In the genomic region with DNA sequence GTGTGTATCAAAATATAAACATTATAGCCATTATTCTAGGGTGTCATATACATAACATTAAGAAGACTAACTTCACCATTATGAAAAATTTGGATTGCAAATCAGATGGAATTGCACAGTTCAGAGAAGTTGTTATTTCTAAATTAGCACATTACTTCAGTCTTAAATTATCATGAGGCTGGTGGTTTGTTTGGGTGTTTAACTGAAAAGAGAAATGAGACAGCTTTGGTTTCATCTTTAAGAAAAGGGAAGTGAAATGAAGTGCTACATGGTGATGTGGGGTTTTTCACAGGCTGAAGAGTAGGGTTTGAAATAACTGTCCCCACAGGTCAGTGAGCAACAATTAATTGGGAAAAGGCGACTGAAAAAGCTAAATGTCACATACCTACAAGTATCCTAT, we compare ENCODE assay signal across 11 cellular contexts.
DNase-seq lines count a peak whose midpoint lies in the region; ATAC-seq and TF ChIP-seq lines count a peak whose summit lies in the region.
"Had no signal": no experiment of that assay in that cellular context is flagged by ENCODE, and none has a peak within 500 bp of the region (broad histone marks: within the 10 kb centered on the region; RNA-seq: fewer than 3 reads in every experiment).

No MANE protein-coding gene starts in this region.

- H3K4me3 ChIP-seq in DOHH2 (ENCODE audit: low read length) (peak overlapping the region; percentile 42), psoas muscle (no peak overlapping the region), Karpas-422 (ENCODE audit: low read length) (no peak overlapping the region)

- no peak overlapping the region for H3K27ac Mint-ChIP-seq in activated CD8-positive, alpha-beta memory T cell treated with anti-CD3 and anti-CD28 coated beads, Interleukin-2, amount 10 ng/mL, durations not matched to agents 7 days and 5 days

- H3K9me3 ChIP-seq in DOHH2 (ENCODE audit: control insufficient read depth, insufficient read depth, low read length) (peaks cover 9% of the 10 kb centered on the region), psoas muscle (no peaks in the 10 kb centered on the region), Karpas-422 (ENCODE audit: low read length) (peaks cover 3% of the 10 kb centered on the region)

- CTCF ChIA-PET in activated CD8-positive, alpha-beta memory T cell treated with anti-CD3 and anti-CD28 coated beads, Interleukin-2, amount 10 ng/mL, durations not matched to agents 7 days and 5 days (lab: Charles Lee), result no interaction called here

- no peak overlapping the region for H3K9ac ChIP-seq in Karpas-422 (ENCODE audit: low read length)

- no peaks in the 10 kb centered on the region for H3F3A ChIP-seq in DOHH2 (ENCODE audit: control insufficient read depth, insufficient read depth)

- TF ChIP-seq CTCF in DOHH2 (IDR thresholded peaks at IDR 0.05; ENCODE audit: low read depth, low read length, poor library complexity, severe bottlenecking), result no peak
- TF ChIP-seq CTCF in psoas muscle (IDR thresholded peaks at IDR 0.05), result no peak

- H3K4me2 ChIP-seq in DOHH2 (ENCODE audit: low read length) (peak overlapping the region; percentile 49), Karpas-422 (ENCODE audit: low read depth, low read length, poor library complexity, severe bottlenecking) (no peak overlapping the region)

- H3K4me1 Mint-ChIP-seq in activated CD8-positive, alpha-beta memory T cell treated with anti-CD3 and anti-CD28 coated beads, Interleukin-2, amount 10 ng/mL, durations not matched to agents 7 days and 5 days, result no peaks in the 10 kb centered on the region

- H3K27ac ChIP-seq in DOHH2 (ENCODE audit: low read depth, low read length), result peak overlapping the region; percentile 58
- H3K27ac ChIP-seq in psoas muscle, result no peak overlapping the region
- H3K27ac ChIP-seq in Karpas-422 (ENCODE audit: low read length), result no peak overlapping the region

- intact Hi-C loops in psoas muscle (cut with DNase I), result no loop called here

- H3K36me3 ChIP-seq in DOHH2 (ENCODE audit: control insufficient read depth, low read length), result no peaks in the 10 kb centered on the region
- H3K36me3 ChIP-seq in psoas muscle (ENCODE audit: insufficient read depth in 1 of 2, low read depth in 1 of 2), result no peaks in the 10 kb centered on the region
- no peaks in the 10 kb centered on the region for H3K36me3 ChIP-seq in Karpas-422 (ENCODE audit: insufficient read depth, low read length)

- H4K20me1 ChIP-seq in DOHH2 (ENCODE audit: control insufficient read depth, insufficient read depth, low read depth, low read length) (no peaks in the 10 kb centered on the region), Karpas-422 (ENCODE audit: insufficient read depth, low read depth, low read length) (no peaks in the 10 kb centered on the region)

- no peaks in the 10 kb centered on the region for H3K36me3 Mint-ChIP-seq in activated CD8-positive, alpha-beta memory T cell treated with anti-CD3 and anti-CD28 coated beads, Interleukin-2, amount 10 ng/mL, durations not matched to agents 7 days and 5 days

- H3K9me2 ChIP-seq in DOHH2 (replicated peaks; ENCODE audit: control insufficient read depth, low read length), result no peaks in the 10 kb centered on the region
- H3K9me2 ChIP-seq in Karpas-422 (replicated peaks; ENCODE audit: insufficient read depth, low read length), result no peaks in the 10 kb centered on the region

- WGBS in psoas muscle, 3 donors, result 67 to 78% (median 70%) methylated on average over 1 of the region's 1 CpG

- H3K4me1 ChIP-seq in DOHH2 (ENCODE audit: control insufficient read depth, low read length) (peaks cover 41% of the 10 kb centered on the region), psoas muscle (no peaks in the 10 kb centered on the region), Karpas-422 (ENCODE audit: low read length) (no peaks in the 10 kb centered on the region)

- H3K27me3 ChIP-seq in DOHH2 (ENCODE audit: control insufficient read depth, low read length), result no peaks in the 10 kb centered on the region
- no peaks in the 10 kb centered on the region for H3K27me3 ChIP-seq in psoas muscle (ENCODE audit: insufficient read depth in 3 of 3, low read length in 2 of 3)
- no peaks in the 10 kb centered on the region for H3K27me3 ChIP-seq in Karpas-422 (ENCODE audit: low read length)

- DNase-seq in psoas muscle (no peak), Karpas-422 (no peak)
- DNase-seq in stimulated activated CD8-positive, alpha-beta memory T cell treated with anti-CD3 and anti-CD28 coated beads, Interleukin-4, amount 100 ng/mL, for 48 hours, result no peak
- no peak for DNase-seq in activated CD8-positive, alpha-beta memory T cell treated with anti-CD3 and anti-CD28 coated beads, Interleukin-2, amount 10 ng/mL, durations not matched to agents 7 days and 5 days
- DNase-seq: kidney glomerular epithelial cell, occipital lobe, SW 1271 had no signal

- no peaks in the 10 kb centered on the region for H3K27me3 Mint-ChIP-seq in activated CD8-positive, alpha-beta memory T cell treated with anti-CD3 and anti-CD28 coated beads, Interleukin-2, amount 10 ng/mL, durations not matched to agents 7 days and 5 days

- no peaks in the 10 kb centered on the region for H3K79me2 ChIP-seq in DOHH2 (ENCODE audit: control insufficient read depth, low read length)
- H3K79me2 ChIP-seq in Karpas-422 (ENCODE audit: low read length), result no peaks in the 10 kb centered on the region

- no peak overlapping the region for H3K4me3 Mint-ChIP-seq in activated CD8-positive, alpha-beta memory T cell treated with anti-CD3 and anti-CD28 coated beads, Interleukin-2, amount 10 ng/mL, durations not matched to agents 7 days and 5 days

- peaks cover 14% of the 10 kb centered on the region for H3K9me3 Mint-ChIP-seq in activated CD8-positive, alpha-beta memory T cell treated with anti-CD3 and anti-CD28 coated beads, Interleukin-2, amount 10 ng/mL, durations not matched to agents 7 days and 5 days (ENCODE audit: low read depth)

- H2AFZ ChIP-seq in Karpas-422 (ENCODE audit: low read length), result no peak overlapping the region

- ATAC-seq in GM19395 (IDR thresholded peaks at IDR 0.05; ENCODE audit: unreplicated experiment), result peak; percentile 99
- ATAC-seq in HG02870 (IDR thresholded peaks at IDR 0.05; ENCODE audit: unreplicated experiment), result peak; percentile 100
- peak; percentile 99 for ATAC-seq in HG03571 (IDR thresholded peaks at IDR 0.05; ENCODE audit: unreplicated experiment)
- no peak for ATAC-seq in psoas muscle
- no peak for ATAC-seq in activated CD8-positive, alpha-beta memory T cell treated with anti-CD3 and anti-CD28 coated beads, Interleukin-2, amount 10 ng/mL, durations not matched to agents 7 days and 5 days

Comparison
In these comparisons a context has a peak if more than half of its experiments do, and no peak if none do; other contexts are left out.
1. ATAC-seq: peak in GM19395 (single experiment), HG02870 (single experiment) and HG03571 (single experiment); none in psoas muscle (0 of 4) and activated CD8-positive, alpha-beta memory T cell treated with anti-CD3 and anti-CD28 coated beads, Interleukin-2, amount 10 ng/mL, durations not matched to agents 7 days and 5 days (single experiment).